In genomic region chr13:40963927-40964326, GRCh38 we compare ENCODE assay signal across 12 cellular contexts. TPM values are rescaled to one million over a fixed set of nuclear protein-coding genes. Genes with fewer than 3 reads are reported as not detected.
DNase-seq lines count a peak whose midpoint lies in the region; ATAC-seq, FAIRE-seq and TF ChIP-seq lines count a peak whose summit lies in the region.
"Had no signal": no experiment of that assay in that cellular context is flagged by ENCODE, and none has a peak within 500 bp of the region (broad histone marks: within the 10 kb centered on the region; RNA-seq: fewer than 3 reads in every experiment).

No MANE protein-coding gene starts in this region.

- peak overlapping the region in 1 of 2 donors; percentile 52 for H3K27ac ChIP-seq in breast epithelium
- H3K27ac ChIP-seq: dorsolateral prefrontal cortex, tibial artery had no signal

- H3K27ac Mint-ChIP-seq in MCF 10A (ENCODE audit: low read depth, unreplicated experiment) = peak overlapping the region; percentile 16

- no peaks in the 10 kb centered on the region for H3K9me3 Mint-ChIP-seq in MCF 10A (ENCODE audit: unreplicated experiment)

- no peak for TF ChIP-seq POLR2A in breast epithelium (IDR thresholded peaks at IDR 0.05)

- peaks cover 0 to 5% of the 10 kb centered on the region in 2 donors for H3K4me1 ChIP-seq in breast epithelium

- ATAC-seq in HG03442 (IDR thresholded peaks at IDR 0.05; ENCODE audit: unreplicated experiment) = no peak

- POLR2A ChIA-PET in MCF 10A (lab: Yijun Ruan, JAX) = interaction anchor here (0.7 kb wide), 2 partner anchors 9 to 54 kb away, joined by 3 to 5 read pairs; no protein-coding TSS in a partner anchor

- H3K4me3 Mint-ChIP-seq in MCF 10A (ENCODE audit: unreplicated experiment) = no peak overlapping the region

- FAIRE-seq in urothelium cell line (lab: Jason Lieb, UNC) = no peak

- H3K27me3 ChIP-seq in breast epithelium = no peaks in the 10 kb centered on the region
- H3K27me3 ChIP-seq: dorsolateral prefrontal cortex, tibial artery had no signal

- H3K9me3 ChIP-seq in breast epithelium = no peaks in the 10 kb centered on the region
- H3K9me3 ChIP-seq: tibial artery had no signal

- TF ChIP-seq CTCF in MCF 10A (IDR thresholded peaks at IDR 0.05; ENCODE audit: unreplicated experiment) (no peak), breast epithelium (IDR thresholded peaks at IDR 0.05) (no peak)

- no peak overlapping the region for H3K4me3 ChIP-seq in breast epithelium
- H3K4me3 ChIP-seq: dorsolateral prefrontal cortex, tibial artery had no signal

- DNase-seq in MCF 10A (ENCODE audit: unreplicated experiment) (peak; percentile 44), breast epithelium (ENCODE audit: low spot score in 2 of 2) (no peak), RPMI7951 (ENCODE audit: low read depth) (peak; percentile 49), glomerular visceral epithelial cell (ENCODE audit: extremely low spot score) (peak; percentile 11), urothelium cell line (ENCODE audit: low spot score) (peak; percentile 6), AML-193 (lab: John Stamatoyannopoulos, UW) (no peak), NCI-H1694 (lab: John Stamatoyannopoulos, UW) (no peak)
- DNase-seq: activated CD4-positive, alpha-beta T cell treated with anti-CD3 and anti-CD28 coated beads, Interleukin-2, amount 50 U/mL, for 48 hours; DMS153; dorsolateral prefrontal cortex; tibial artery had no signal

- no peaks in the 10 kb centered on the region for H3K27me3 Mint-ChIP-seq in MCF 10A (ENCODE audit: insufficient read depth, unreplicated experiment)

- peaks cover 5% of the 10 kb centered on the region for H3K36me3 ChIP-seq in breast epithelium
- H3K36me3 ChIP-seq: tibial artery had no signal

- peaks cover 25% of the 10 kb centered on the region for H3K4me1 Mint-ChIP-seq in MCF 10A (ENCODE audit: insufficient read depth, unreplicated experiment)

- no TSS peak for BruUV-seq in MCF 10A (replicated peaks; lab: Mats Ljungman, UMichigan)

- peaks cover 13% of the 10 kb centered on the region for H3K36me3 Mint-ChIP-seq in MCF 10A (ENCODE audit: insufficient read depth, unreplicated experiment)

- intact Hi-C loops in MCF 10A (cut with micrococcal nuclease) (no loop called here), breast epithelium (cut with DNase I; ENCODE audit: low total_unique reads) (no loop called here)

- CTCF ChIA-PET in MCF 10A (lab: Yijun Ruan, JAX) = interaction anchor here (0.6 kb wide), 1 partner anchor 1711 kb away, joined by 3 read pairs; no protein-coding TSS in a partner anchor

RNA-seq across cellular contexts. Expression of gene ELF1, which starts 55.2 kb away (rescaled TPM):
- total RNA-seq in MCF 10A (2022) (73.7 and 82.1 TPM in 2 replicates), breast epithelium (100 to 1,000 TPM; 101 to 138 (median 104) TPM)
- total RNA-seq in RPMI7951 (2014; rRNA removed; shearing (Covaris generic)) = 19.4 and 21.5 TPM in 2 replicates

Comparison
In these comparisons a context has a peak if more than half of its experiments do, and no peak if none do; other contexts are left out.
1. DNase-seq: peak in MCF 10A (single experiment), RPMI7951 (single experiment), glomerular visceral epithelial cell (single experiment) and urothelium cell line (single experiment); none in breast epithelium (0 of 2), AML-193 (0 of 2) and NCI-H1694 (single experiment).